9 cellular contexts compared by ENCODE assay signal in the genomic region with DNA sequence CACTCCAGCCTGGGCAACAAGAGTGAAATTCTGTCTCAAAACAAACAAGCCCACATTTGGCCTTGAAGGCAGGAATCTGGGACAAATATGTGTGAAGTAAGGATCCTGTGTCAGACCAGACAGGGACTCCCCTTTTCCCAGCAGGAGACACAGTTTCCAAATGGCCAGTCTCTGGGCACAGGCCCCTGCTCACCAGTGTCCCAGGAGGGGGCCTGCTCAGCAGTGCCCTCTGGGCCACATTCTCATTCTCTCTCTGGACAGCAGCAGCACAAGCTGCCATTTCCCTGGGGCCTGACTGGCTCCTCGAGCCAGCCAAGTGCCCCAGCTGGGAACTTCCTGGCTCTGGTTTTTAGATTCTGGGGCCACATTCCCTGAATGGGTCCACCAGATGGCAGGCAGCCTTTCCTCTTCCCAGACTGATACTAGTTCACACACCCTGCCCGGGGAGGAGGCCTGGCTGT. TPM values are rescaled to one million over a fixed set of nuclear protein-coding genes. Genes with fewer than 3 reads are reported as not detected.
DNase-seq lines count a peak whose midpoint lies in the region; ATAC-seq and TF ChIP-seq lines count a peak whose summit lies in the region.
"Had no signal": no experiment of that assay in that cellular context is flagged by ENCODE, and none has a peak within 500 bp of the region (broad histone marks: within the 10 kb centered on the region; RNA-seq: fewer than 3 reads in every experiment).

No MANE protein-coding gene starts in this region.

- peak overlapping the region; percentile 53 for H3K9ac ChIP-seq in skeletal muscle satellite cell (ENCODE audit: low read depth, low read length)

- H3K4me3 ChIP-seq in ascending aorta (no peak overlapping the region), heart left ventricle (no peak overlapping the region), skeletal muscle satellite cell (ENCODE audit: low read length) (no peak overlapping the region), lower leg skin (ENCODE audit: low read depth, poor library complexity, severe bottlenecking) (no peak overlapping the region)

- intact Hi-C loops in ascending aorta (cut with DNase I) (loop anchor here (1.0 kb wide), 1 partner anchor 20 kb away; no protein-coding TSS in a partner anchor), heart left ventricle (cut with DNase I) (no loop called here), lower leg skin (cut with DNase I; ENCODE audit: low total_unique reads) (no loop called here)

- peaks cover 3 to 20% of the 10 kb centered on the region in 2 donors for H3K4me1 ChIP-seq in ascending aorta
- peaks cover 0 to 27% (median 14%) of the 10 kb centered on the region in 12 donors for H3K4me1 ChIP-seq in heart left ventricle
- peaks cover 17% of the 10 kb centered on the region for H3K4me1 ChIP-seq in skeletal muscle satellite cell (ENCODE audit: control insufficient read depth, insufficient read depth, low read length)

- H3K4me2 ChIP-seq in skeletal muscle satellite cell (ENCODE audit: low read length): no peak overlapping the region

- in situ Hi-C loops in G401 (cut with HindIII; ENCODE audit: low sequenced_read_pairs): no loop called here

- H3K9me3 ChIP-seq in ascending aorta (no peaks in the 10 kb centered on the region), heart left ventricle (no peaks in the 10 kb centered on the region), skeletal muscle satellite cell (replicated peaks; ENCODE audit: low read length) (no peaks in the 10 kb centered on the region)

- H3K36me3 Mint-ChIP-seq in activated naive CD8-positive, alpha-beta T cell treated with anti-CD3 and anti-CD28 coated beads for 36 hours: peaks cover 7% of the 10 kb centered on the region

- peak in 2 of 3 experiments; percentile 19 to 39 for TF ChIP-seq CTCF in ascending aorta (IDR thresholded peaks at IDR 0.05)
- TF ChIP-seq CTCF in heart left ventricle (IDR thresholded peaks at IDR 0.05): peak in 5 of 12 donors; percentile 7 to 41 (median 33)
- TF ChIP-seq CTCF in lower leg skin (IDR thresholded peaks at IDR 0.05): no peak

- DNase-seq in G401 (ENCODE audit: low spot score): peak; percentile 91
- DNase-seq in ascending aorta (ENCODE audit: low spot score in 2 of 2): peak in 1 of 2 donors; percentile 80
- DNase-seq in heart left ventricle: no peak
- DNase-seq in NCI-H82 (lab: John Stamatoyannopoulos, UW): no peak
- no peak for DNase-seq in activated naive CD8-positive, alpha-beta T cell treated with anti-CD3 and anti-CD28 coated beads for 36 hours
- no peak for DNase-seq in kidney glomerular epithelial cell (lab: John Stamatoyannopoulos, UW)
- no peak for DNase-seq in lower leg skin (ENCODE audit: low spot score in 2 of 2)

- H3K27ac ChIP-seq in ascending aorta (peak overlapping the region; percentile 81 to 86), heart left ventricle (peak overlapping the region in 11 of 12 donors; percentile 2 to 63 (median 41))

- no peaks in the 10 kb centered on the region for H3K4me1 Mint-ChIP-seq in activated naive CD8-positive, alpha-beta T cell treated with anti-CD3 and anti-CD28 coated beads for 36 hours
- H3K4me1 Mint-ChIP-seq: mesothelial cell of epicardium had no signal

- peak; percentile 43 to 82 (median 67) for ATAC-seq in heart left ventricle

- H3K4me3 Mint-ChIP-seq in activated naive CD8-positive, alpha-beta T cell treated with anti-CD3 and anti-CD28 coated beads for 36 hours: no peak overlapping the region
- H3K4me3 Mint-ChIP-seq: mesothelial cell of epicardium had no signal

- H3K36me3 ChIP-seq in ascending aorta (no peaks in the 10 kb centered on the region), heart left ventricle (peaks cover 0 to 20% (median 3%) of the 10 kb centered on the region in 9 donors), skeletal muscle satellite cell (ENCODE audit: insufficient read depth, low read length) (peaks cover 5% of the 10 kb centered on the region)

- H3K27me3 Mint-ChIP-seq in activated naive CD8-positive, alpha-beta T cell treated with anti-CD3 and anti-CD28 coated beads for 36 hours: no peaks in the 10 kb centered on the region

- no peaks in the 10 kb centered on the region for H3K9me3 Mint-ChIP-seq in activated naive CD8-positive, alpha-beta T cell treated with anti-CD3 and anti-CD28 coated beads for 36 hours
- H3K9me3 Mint-ChIP-seq: mesothelial cell of epicardium had no signal

- no peak overlapping the region for H3K27ac Mint-ChIP-seq in activated naive CD8-positive, alpha-beta T cell treated with anti-CD3 and anti-CD28 coated beads for 36 hours
- H3K27ac Mint-ChIP-seq: mesothelial cell of epicardium had no signal

- H3K27me3 ChIP-seq in ascending aorta (no peaks in the 10 kb centered on the region), heart left ventricle (no peaks in the 10 kb centered on the region), skeletal muscle satellite cell (ENCODE audit: control insufficient read depth, insufficient read depth, low read length) (no peaks in the 10 kb centered on the region)

- 8 to 29% (median 17%) methylated on average over 2 of the region's 2 CpGs for WGBS in heart left ventricle, 4 donors
- WGBS in lower leg skin, 2 donors: 24 to 43% methylated on average over 2 of the region's 2 CpGs

- no peak for TF ChIP-seq POLR2A in heart left ventricle (IDR thresholded peaks at IDR 0.05)
- TF ChIP-seq POLR2A in lower leg skin (IDR thresholded peaks at IDR 0.05): no peak

RNA-seq across cellular contexts. Expression of gene MNT, which starts 11.7 kb away (rescaled TPM):
- total RNA-seq in G401 (2014; rRNA removed; shearing (Covaris generic)): 2.4 and 3.2 TPM in 2 replicates
- total RNA-seq in ascending aorta (4.9 TPM), heart left ventricle (10 to 100 TPM in 4 of 9 donors, 1 to 10 TPM in 5; 4.1 to 20.4 (median 9.8) TPM), lower leg skin (10 to 100 TPM; 10.3 to 28.6 (median 15.4) TPM)
- polyA plus RNA-seq in heart left ventricle: 10 to 100 TPM in 1 of 2 donors, 1 to 10 TPM in 1; 7.2 to 10.3 TPM
- 6.1 and 7.6 TPM in 2 replicates for total RNA-seq in skeletal muscle satellite cell (2012; rRNA removed)
- total RNA-seq in activated naive CD8-positive, alpha-beta T cell treated with anti-CD3 and anti-CD28 coated beads for 36 hours: 10 to 100 TPM; 23.8 to 25.6 TPM

Comparison
In these comparisons a context has a peak if more than half of its experiments do, and no peak if none do; other contexts are left out.
1. CTCF ChIP-seq: peak in ascending aorta (2 of 3); none in lower leg skin (0 of 3).